7 cellular contexts compared by ENCODE assay signal in genomic region chr6:165663283-165663735, GRCh38. TPM values are rescaled to one million over a fixed set of nuclear protein-coding genes. Genes with fewer than 3 reads are reported as not detected.
DNase-seq lines count a peak whose midpoint lies in the region; ATAC-seq, FAIRE-seq and TF ChIP-seq lines count a peak whose summit lies in the region.

No MANE protein-coding gene starts in this region.

- H3K4me1 Mint-ChIP-seq in brain: peaks cover 36% of the 10 kb centered on the region
- peaks cover 8 to 9% of the 10 kb centered on the region in 2 donors for H3K4me1 Mint-ChIP-seq in stimulated activated naive B cell treated with anti-CD40 and anti-IgM and Interleukin-4, amounts not matched to agents 10 μg/mL and 1 μg/mL and 100 μg/mL, for 72 hours
- no peaks in the 10 kb centered on the region for H3K4me1 Mint-ChIP-seq in natural killer cell

- ATAC-seq in stimulated activated naive B cell treated with anti-CD40 and anti-IgM and Interleukin-4, amounts not matched to agents 10 μg/mL and 1 μg/mL and 100 μg/mL, for 72 hours (replicated peaks): no peak
- ATAC-seq in natural killer cell (no peak), HG02938 (IDR thresholded peaks at IDR 0.05; ENCODE audit: unreplicated experiment) (no peak)

- DNase-seq in HT1080 (ENCODE audit: low read depth) (peak; percentile 42), iPS-NIHi11 (ENCODE audit: low spot score) (peak; percentile 33), natural killer cell (no peak), RCC 7860 (ENCODE audit: low spot score) (no peak)
- DNase-seq in stimulated activated naive B cell treated with anti-CD40 and anti-IgM and Interleukin-4, amounts not matched to agents 10 μg/mL and 1 μg/mL and 100 μg/mL, for 72 hours: no peak

- FAIRE-seq in RCC 7860 (lab: Jason Lieb, UNC): no peak

- TF ChIP-seq CTCF in brain (conservative IDR thresholded peaks at IDR 0.05) (peak in 1 of 2 experiments; percentile 2), natural killer cell (IDR thresholded peaks at IDR 0.05) (no peak)

- H3K9me3 Mint-ChIP-seq in brain: no peaks in the 10 kb centered on the region
- no peaks in the 10 kb centered on the region for H3K9me3 Mint-ChIP-seq in stimulated activated naive B cell treated with anti-CD40 and anti-IgM and Interleukin-4, amounts not matched to agents 10 μg/mL and 1 μg/mL and 100 μg/mL, for 72 hours
- no peaks in the 10 kb centered on the region for H3K9me3 Mint-ChIP-seq in natural killer cell

- H3K27me3 Mint-ChIP-seq in brain (peaks cover 44% of the 10 kb centered on the region), natural killer cell (ENCODE audit: low read depth in 2 of 2) (peaks cover 45 to 53% of the 10 kb centered on the region in 2 donors)
- peaks cover 37 to 67% of the 10 kb centered on the region in 2 donors for H3K27me3 Mint-ChIP-seq in stimulated activated naive B cell treated with anti-CD40 and anti-IgM and Interleukin-4, amounts not matched to agents 10 μg/mL and 1 μg/mL and 100 μg/mL, for 72 hours

- peak overlapping the region; percentile 81 to 92 (median 84) for H3K4me3 Mint-ChIP-seq in brain
- H3K4me3 Mint-ChIP-seq in stimulated activated naive B cell treated with anti-CD40 and anti-IgM and Interleukin-4, amounts not matched to agents 10 μg/mL and 1 μg/mL and 100 μg/mL, for 72 hours: peak overlapping the region; percentile 43 to 59
- no peak overlapping the region for H3K4me3 Mint-ChIP-seq in natural killer cell

- H3K27ac Mint-ChIP-seq in brain (peak overlapping the region; percentile 47 to 84 (median 72)), natural killer cell (no peak overlapping the region)
- H3K27ac Mint-ChIP-seq in stimulated activated naive B cell treated with anti-CD40 and anti-IgM and Interleukin-4, amounts not matched to agents 10 μg/mL and 1 μg/mL and 100 μg/mL, for 72 hours: peak overlapping the region; percentile 92

- intact Hi-C loops in natural killer cell (cut with micrococcal nuclease): no loop called here

- H3K36me3 Mint-ChIP-seq in brain (no peaks in the 10 kb centered on the region), natural killer cell (no peaks in the 10 kb centered on the region)
- peaks cover 2 to 3% of the 10 kb centered on the region in 2 donors for H3K36me3 Mint-ChIP-seq in stimulated activated naive B cell treated with anti-CD40 and anti-IgM and Interleukin-4, amounts not matched to agents 10 μg/mL and 1 μg/mL and 100 μg/mL, for 72 hours

RNA-seq across cellular contexts. Expression of gene PDE10A, which starts 0.3 kb away (rescaled TPM):
- total RNA-seq in HT1080 (2014; rRNA removed; shearing (Covaris generic)): 2.9 and 4.4 TPM in 2 replicates
- polyA plus RNA-seq in HT1080 (2015; cell fraction: cytosol; rRNA removed): 4.9 and 6.7 TPM in 2 replicates
- polyA plus RNA-seq in HT1080 (2015; cell fraction: nucleus; rRNA removed): 7.7 and 8.5 TPM in 2 replicates
- polyA plus RNA-seq in brain (ENCODE audit: insufficient read depth, low read depth, low replicate concordance): 0.64 TPM
- not detected for total RNA-seq in natural killer cell

Comparison
In these comparisons a context has a peak if more than half of its experiments do, and no peak if none do; other contexts are left out.
1. DNase-seq: peak in HT1080 (single experiment) and iPS-NIHi11 (single experiment); none in stimulated activated naive B cell treated with anti-CD40 and anti-IgM and Interleukin-4, amounts not matched to agents 10 μg/mL and 1 μg/mL and 100 μg/mL, for 72 hours (single experiment), natural killer cell (single experiment) and RCC 7860 (single experiment).
2. H3K27ac Mint-ChIP-seq: peak in brain (5 of 5) and stimulated activated naive B cell treated with anti-CD40 and anti-IgM and Interleukin-4, amounts not matched to agents 10 μg/mL and 1 μg/mL and 100 μg/mL, for 72 hours (single experiment); none in natural killer cell (0 of 2).